In genomic region chr1:204254031-204254661, GRCh38 we compare ENCODE assay signal across 1 cellular context.
TF ChIP-seq lines count a peak whose summit lies in the region.

No MANE protein-coding gene starts in this region.

TF ChIP-seq in HepG2, 621 proteins besides CTCF, POLR2A, EP300 and RAD21 (continued from another document and continues in another):
- TF ChIP-seq HMGXB3 (CRISPR knock-in tag; IDR thresholded peaks at IDR 0.05; ENCODE audit: borderline replicate concordance) (peak; percentile 34; the same call in 1 of the 2 replicates), JDP2 (CRISPR knock-in tag; IDR thresholded peaks at IDR 0.05; ENCODE audit: borderline replicate concordance) (no peak), ZNF136 (CRISPR knock-in tag; IDR thresholded peaks at IDR 0.05; ENCODE audit: low read depth) (0 out of 2 replicates have a peak, but pooled peaks have one; percentile 54), KDM5A (IDR thresholded peaks at IDR 0.05; ENCODE audit: borderline replicate concordance, low read length) (peak; percentile 32; the same call in 1 of the 2 replicates), ZNF543 (CRISPR knock-in tag; IDR thresholded peaks at IDR 0.05) (0 out of 2 replicates have a peak, but pooled peaks have one; percentile 79), MIER2 (CRISPR knock-in tag; IDR thresholded peaks at IDR 0.05) (0 out of 2 replicates have a peak, but pooled peaks have one; percentile 74), NFIC (IDR thresholded peaks at IDR 0.05; ENCODE audit: low read length) (0 out of 2 replicates have a peak, but pooled peaks have one; percentile 26), ZBTB1 (CRISPR knock-in tag; IDR thresholded peaks at IDR 0.05; ENCODE audit: borderline replicate concordance) (no peak), ZNF503 (CRISPR knock-in tag; IDR thresholded peaks at IDR 0.05) (0 out of 2 replicates have a peak, but pooled peaks have one; percentile 53), SMAD1 (CRISPR knock-in tag; IDR thresholded peaks at IDR 0.05; ENCODE audit: borderline replicate concordance, low read depth) (peak; percentile 30; the same call in 1 of the 2 replicates), ZNF556 (CRISPR knock-in tag; IDR thresholded peaks at IDR 0.05; ENCODE audit: borderline replicate concordance) (peak; percentile 66; the same call in 1 of the 2 replicates), ATF2 (CRISPR knock-in tag; IDR thresholded peaks at IDR 0.05) (peak; percentile 47; the same call in 1 of the 2 replicates), YEATS4 (CRISPR knock-in tag; IDR thresholded peaks at IDR 0.05; ENCODE audit: borderline replicate concordance) (peak; percentile 84; the same call in 1 of the 2 replicates), ZNF431 (CRISPR knock-in tag; IDR thresholded peaks at IDR 0.05; ENCODE audit: borderline replicate concordance, low read depth) (peak; percentile 73; the same call in 1 of the 2 replicates), DMAP1 (CRISPR knock-in tag; IDR thresholded peaks at IDR 0.05) (peak; percentile 87), ZNF331 (CRISPR knock-in tag; IDR thresholded peaks at IDR 0.05) (peak; percentile 97), ZNF549 (CRISPR knock-in tag; IDR thresholded peaks at IDR 0.05) (no peak), ZNF782 (CRISPR knock-in tag; IDR thresholded peaks at IDR 0.05; ENCODE audit: borderline replicate concordance) (peak; percentile 65; the same call in 1 of the 2 replicates), KDM4B (CRISPR knock-in tag; IDR thresholded peaks at IDR 0.05) (0 out of 2 replicates have a peak, but pooled peaks have one; percentile 71), ZBTB26 (CRISPR knock-in tag; IDR thresholded peaks at IDR 0.05; ENCODE audit: borderline replicate concordance) (peak; percentile 94), POLR2G (IDR thresholded peaks at IDR 0.05; ENCODE audit: low read depth, low read length) (peak; percentile 58; the same call in 1 of the 2 replicates), PAF1 (CRISPR knock-in tag; IDR thresholded peaks at IDR 0.05) (no peak), NCOR1 (IDR thresholded peaks at IDR 0.05; ENCODE audit: borderline replicate concordance, low read length) (peak; percentile 83; the same call in 1 of the 2 replicates), ARID2 (CRISPR knock-in tag; IDR thresholded peaks at IDR 0.05; ENCODE audit: borderline replicate concordance) (no peak), FOSL2 (CRISPR knock-in tag; IDR thresholded peaks at IDR 0.05) (peak; percentile 54; the same call in 1 of the 2 replicates), ZNF792 (CRISPR knock-in tag; IDR thresholded peaks at IDR 0.05) (peak; percentile 36; the same call in 1 of the 2 replicates), AHDC1 (CRISPR knock-in tag; IDR thresholded peaks at IDR 0.05; ENCODE audit: borderline replicate concordance) (peak; percentile 87; the same call in 1 of the 2 replicates), ZNF772 (CRISPR knock-in tag; IDR thresholded peaks at IDR 0.05) (peak; percentile 94), HES4 (CRISPR knock-in tag; IDR thresholded peaks at IDR 0.05; ENCODE audit: borderline replicate concordance) (peak; percentile 88), REST (IDR thresholded peaks at IDR 0.05; ENCODE audit: borderline replicate concordance in 1 of 2, low read depth in 1 of 2, low read length in 2 of 2) (peak in 1 of 2 experiments; percentile 66; a peak in 1 of 4 replicates), ZNF720 (CRISPR knock-in tag; IDR thresholded peaks at IDR 0.05) (no peak), MIER3 (CRISPR knock-in tag; IDR thresholded peaks at IDR 0.05; ENCODE audit: borderline replicate concordance) (peak; percentile 95), MXD1 (CRISPR knock-in tag; IDR thresholded peaks at IDR 0.05) (peak; percentile 57), GABPA (IDR thresholded peaks at IDR 0.05; ENCODE audit: low read depth, low read length) (no peak), GABPA (CRISPR knock-in tag; IDR thresholded peaks at IDR 0.05; ENCODE audit: low read depth) (peak; percentile 37; the same call in 1 of the 2 replicates), SIN3B (IDR thresholded peaks at IDR 0.05; ENCODE audit: low read length) (no peak), IRF2 (CRISPR knock-in tag; IDR thresholded peaks at IDR 0.05) (peak; percentile 73; the same call in 1 of the 2 replicates), ZNF235 (CRISPR knock-in tag; IDR thresholded peaks at IDR 0.05; ENCODE audit: borderline replicate concordance) (no peak), ZNF207 (IDR thresholded peaks at IDR 0.05; ENCODE audit: borderline replicate concordance) (no peak), KMT2B (CRISPR knock-in tag; IDR thresholded peaks at IDR 0.05) (peak; percentile 57; the same call in 1 of the 2 replicates)
